29 cellular contexts compared by ENCODE assay signal in genomic region chr6:22875845-22876244, GRCh38.
"Had no signal": no experiment of that assay in that cellular context is flagged by ENCODE, and none has a peak within 500 bp of the region (broad histone marks: within the 10 kb centered on the region; RNA-seq: fewer than 3 reads in every experiment).

No MANE protein-coding gene starts in this region.

- H3K4me1 ChIP-seq: left lung, testis had no signal

- H3K4me3 Mint-ChIP-seq: immature natural killer cell; naive thymus-derived CD4-positive, alpha-beta T cell; natural killer cell treated with Interleukin-12 subunit alpha and Interleukin-12 subunit beta and Interleukin-15 and Interleukin-18, amount 100 ng/mL, for 72 hours; stimulated activated naive B cell treated with anti-CD40 and anti-IgM and Interleukin-4, amounts not matched to agents 10 μg/mL and 1 μg/mL and 100 μg/mL, for 72 hours had no signal

- DNase-seq: hypothalamus; immature natural killer cell; kidney; left colon; left lung; lower lobe of right lung; mammary epithelial cell; midbrain; mucosa of descending colon; naive thymus-derived CD4-positive, alpha-beta T cell; ovary; stimulated activated CD4-positive, alpha-beta T cell treated with anti-CD3 and anti-CD28 coated beads, Interleukin-12 subunit alpha, Interleukin-12 subunit beta, amount 100 ng/mL, for 4 hours; stimulated activated CD4-positive, alpha-beta T cell treated with anti-CD3 and anti-CD28 coated beads, Interleukin-15, amount 100 ng/mL, for 24 hours; stimulated activated CD4-positive, alpha-beta T cell treated with anti-CD3 and anti-CD28 coated beads, Interleukin-2, amount 100 ng/mL, for 24 hours; stimulated activated CD4-positive, alpha-beta T cell treated with anti-CD3 and anti-CD28 coated beads, Interleukin-4, amount 100 ng/mL, for 1 hour; stimulated activated naive B cell treated with anti-CD40 and anti-IgM and Interleukin-4, amounts not matched to agents 10 μg/mL and 1 μg/mL and 100 μg/mL, for 72 hours; stimulated activated naive CD8-positive, alpha-beta T cell treated with anti-CD3 and anti-CD28 coated beads, Interleukin-15, Interleukin-2, amounts not matched to agents 100 U/mL and 50 U/mL, for 24 hours; stomach; testis; thyroid gland; transverse colon; upper lobe of right lung had no signal

- H3K36me3 ChIP-seq: left lung, lower lobe of right lung, ovary, right atrium auricular region, stomach, thyroid gland, transverse colon, upper lobe of right lung had no signal

- H3K27me3 Mint-ChIP-seq: naive thymus-derived CD4-positive, alpha-beta T cell; natural killer cell treated with Interleukin-12 subunit alpha and Interleukin-12 subunit beta and Interleukin-15 and Interleukin-18, amount 100 ng/mL, for 72 hours; progenitor cell of endocrine pancreas; stimulated activated naive B cell treated with anti-CD40 and anti-IgM and Interleukin-4, amounts not matched to agents 10 μg/mL and 1 μg/mL and 100 μg/mL, for 72 hours had no signal

- H3K4me3 ChIP-seq: left lung, lower lobe of right lung, mucosa of descending colon, ovary, right atrium auricular region, skin epidermis, stomach, testis, thyroid gland, transverse colon, upper lobe of right lung had no signal

- H3K27ac Mint-ChIP-seq: immature natural killer cell; naive thymus-derived CD4-positive, alpha-beta T cell; natural killer cell treated with Interleukin-12 subunit alpha and Interleukin-12 subunit beta and Interleukin-15 and Interleukin-18, amount 100 ng/mL, for 72 hours; progenitor cell of endocrine pancreas; stimulated activated naive B cell treated with anti-CD40 and anti-IgM and Interleukin-4, amounts not matched to agents 10 μg/mL and 1 μg/mL and 100 μg/mL, for 72 hours had no signal

- H3K27me3 ChIP-seq: left lung, ovary, right atrium auricular region, stomach, testis, thyroid gland, transverse colon, upper lobe of right lung had no signal

- ATAC-seq: left colon; left lung; lower lobe of right lung; mucosa of descending colon; naive thymus-derived CD4-positive, alpha-beta T cell; natural killer cell treated with Interleukin-12 subunit alpha and Interleukin-12 subunit beta and Interleukin-15 and Interleukin-18, amount 100 ng/mL, for 72 hours; sciatic nerve; stimulated activated naive B cell treated with anti-CD40 and anti-IgM and Interleukin-4, amounts not matched to agents 10 μg/mL and 1 μg/mL and 100 μg/mL, for 72 hours; stimulated activated naive CD8-positive, alpha-beta T cell treated with anti-CD3 and anti-CD28 coated beads, Interleukin-15, Interleukin-2, amounts not matched to agents 100 U/mL and 50 U/mL, for 24 hours; upper lobe of right lung had no signal

- H3K4me1 Mint-ChIP-seq: immature natural killer cell; naive thymus-derived CD4-positive, alpha-beta T cell; stimulated activated naive B cell treated with anti-CD40 and anti-IgM and Interleukin-4, amounts not matched to agents 10 μg/mL and 1 μg/mL and 100 μg/mL, for 72 hours had no signal

- FAIRE-seq: islet of Langerhans, kidney, urothelium cell line had no signal

- H3K36me3 Mint-ChIP-seq: immature natural killer cell; naive thymus-derived CD4-positive, alpha-beta T cell; natural killer cell treated with Interleukin-12 subunit alpha and Interleukin-12 subunit beta and Interleukin-15 and Interleukin-18, amount 100 ng/mL, for 72 hours; stimulated activated naive B cell treated with anti-CD40 and anti-IgM and Interleukin-4, amounts not matched to agents 10 μg/mL and 1 μg/mL and 100 μg/mL, for 72 hours had no signal

- H3K9me3 ChIP-seq: lower lobe of right lung, mucosa of descending colon, ovary, right atrium auricular region, stomach, testis, thyroid gland, transverse colon, upper lobe of right lung had no signal

- H3K27ac ChIP-seq: left lung, lower lobe of right lung, ovary, right atrium auricular region, skin epidermis, stomach, testis, thyroid gland, transverse colon, upper lobe of right lung had no signal
